ENCODE assay signal across 8 cellular contexts in the genomic region with DNA sequence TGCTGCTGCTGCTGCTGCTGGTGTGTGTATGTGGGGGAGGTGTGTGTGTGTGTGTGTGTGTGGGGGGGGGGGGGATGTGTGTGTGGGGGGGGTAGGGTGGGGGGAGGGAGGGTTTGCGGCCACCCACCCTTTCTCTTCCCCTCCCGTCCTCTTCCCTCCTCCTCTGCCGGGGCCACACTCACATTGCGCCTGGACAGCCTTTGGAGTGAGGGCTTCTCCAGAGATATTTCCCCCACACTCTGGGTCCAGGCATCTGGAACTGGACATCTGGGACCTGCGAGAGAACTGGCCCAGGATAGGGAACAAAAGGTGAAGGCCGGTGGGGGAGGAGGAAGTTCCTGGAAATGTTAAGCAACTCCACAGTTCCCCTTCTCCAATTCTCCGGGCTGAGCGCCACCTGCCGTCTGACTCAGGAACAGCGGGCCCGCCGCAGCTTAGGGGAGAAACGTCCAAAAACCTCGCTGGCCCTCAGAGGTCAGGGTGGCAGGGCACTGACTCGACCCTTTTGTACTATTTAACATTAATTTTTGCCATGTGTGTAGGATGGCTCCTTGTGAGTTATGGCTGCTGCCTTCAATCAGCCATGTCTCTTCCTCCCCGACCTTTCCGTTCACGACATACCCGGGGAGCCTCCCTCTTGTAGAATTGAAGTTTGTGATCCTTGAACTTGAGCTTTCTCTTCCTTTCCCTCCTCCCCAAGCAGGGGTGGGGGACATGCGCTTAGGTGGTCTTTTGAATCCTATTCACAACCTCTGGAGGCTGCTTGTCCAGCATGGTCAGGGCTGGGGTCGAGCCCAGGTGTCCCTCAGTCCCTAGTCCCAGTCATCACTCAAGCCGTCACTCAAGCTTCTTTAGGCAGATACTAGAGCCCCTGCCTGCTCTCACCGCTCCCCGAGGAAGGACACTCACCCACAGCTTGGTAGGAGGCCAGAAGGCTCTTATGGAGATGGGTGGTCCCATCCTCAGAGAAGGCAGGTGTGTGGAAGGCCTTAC. TPM values are rescaled to one million over a fixed set of nuclear protein-coding genes. Genes with fewer than 3 reads are reported as not detected.
DNase-seq lines count a peak whose midpoint lies in the region; ATAC-seq and TF ChIP-seq lines count a peak whose summit lies in the region.

Gene C1RL (minus strand): TSS at position 287 of the 993 bp plus-strand sequence. CDS start 34 bp downstream, at position 253.

- H3K27ac ChIP-seq in right cardiac atrium (ENCODE audit: low read length), result peak within 1 kb of the TSS; percentile 90
- H3K27ac ChIP-seq in urinary bladder (ENCODE audit: low read depth), result peak within 1 kb of the TSS; percentile 88

- DNase-seq in AG09309 (ENCODE audit: low read depth), result peak; percentile 57
- peak; percentile 20 for DNase-seq in NCI-H1694 (lab: John Stamatoyannopoulos, UW)
- peak in 55 of 58 donors; percentile 14 to 85 (median 51) for DNase-seq in anterior cingulate cortex (lab: John Stamatoyannopoulos, UW)
- peak; percentile 89 to 97 (median 96) for DNase-seq in right cardiac atrium
- DNase-seq in putamen (ENCODE audit: low spot score), result peak; percentile 62

- H3K4me3 ChIP-seq in AG09309 (ENCODE audit: control insufficient read depth, low read depth, low read length), result peak within 1 kb of the TSS; percentile 63
- H3K4me3 ChIP-seq in right cardiac atrium (ENCODE audit: low read length), result peak within 1 kb of the TSS; percentile 55
- peak within 1 kb of the TSS; percentile 60 for H3K4me3 ChIP-seq in urinary bladder (ENCODE audit: low read depth, low read length)

- peak; percentile 98 for TF ChIP-seq CTCF in AG09309 (IDR thresholded peaks at IDR 0.05; ENCODE audit: control insufficient read depth, insufficient read depth, low read depth, low read length, missing control alignments)

- H3K4me1 ChIP-seq in right cardiac atrium (ENCODE audit: control insufficient read depth, insufficient read depth, low read length) (peaks cover 2% of the 10 kb centered on the region), urinary bladder (ENCODE audit: insufficient read depth) (no peaks in the 10 kb centered on the region)

- intact Hi-C loops in T-helper 2 cell treated with Interferon-gamma antibody and Interleukin-4, amounts not matched to agents 100 ng/mL and 5 ng/mL, for 36 hours (cut with micrococcal nuclease), result loop anchor here (1.0 to 2.0 kb wide), 7 partner anchors 16 to 240 kb away; partner anchors contain the start of genes C12orf57, C1R, CLSTN3 and EMG1
- intact Hi-C loops in right cardiac atrium (cut with DNase I), result loop anchor here in 2 of 4 donors (5.0 to 10.0 kb wide), 2 partner anchors 47 to 154 kb away; partner anchors contain the start of genes C1S (in 1 of the 2) and PTPN6 (in 1 of the 2)

- no peaks in the 10 kb centered on the region for H3K36me3 ChIP-seq in urinary bladder (ENCODE audit: insufficient read depth)

- no peaks in the 10 kb centered on the region for H3K27me3 ChIP-seq in right cardiac atrium (ENCODE audit: control insufficient read depth, insufficient read depth)

- WGBS in right cardiac atrium, result 27% methylated on average over 24 of the region's 24 CpGs
- 28% methylated on average over 24 of the region's 24 CpGs for WGBS in urinary bladder

- H3K9me3 ChIP-seq in right cardiac atrium (ENCODE audit: control insufficient read depth, low read length), result no peaks in the 10 kb centered on the region

- ATAC-seq in GM21381 (IDR thresholded peaks at IDR 0.05; ENCODE audit: unreplicated experiment) (peak; percentile 40), right cardiac atrium (peak; percentile 86 to 88)

RNA-seq across cellular contexts. Expression of gene C1RL, which starts in this region (rescaled TPM):
- 28.4 and 28.9 TPM in 2 replicates for total RNA-seq in T-helper 2 cell treated with Interferon-gamma antibody and Interleukin-4, amounts not matched to agents 100 ng/mL and 5 ng/mL, for 36 hours
- total RNA-seq in right cardiac atrium (10 to 100 TPM; 17.6 to 29.6 (median 21.6) TPM), urinary bladder (20.6 TPM)
- polyA plus RNA-seq in right cardiac atrium (16.7 TPM), urinary bladder (92.2 TPM)

Comparison
In these comparisons a context has a peak if more than half of its experiments do, and no peak if none do; other contexts are left out.
1. Peak in every context shown above with its lines: DNase-seq, ATAC-seq, H3K4me3 ChIP-seq and H3K27ac ChIP-seq.
2. DNase-seq: peak in every context shown above with its lines; median percentile 96 in right cardiac atrium; 62 in putamen; 57 in AG09309; 51 in anterior cingulate cortex; 20 in NCI-H1694.